Comparison of ENCODE assay signal across 10 cellular contexts in genomic region chr15:60358935-60359672, GRCh38. TPM values are rescaled to one million over a fixed set of nuclear protein-coding genes. Genes with fewer than 3 reads are reported as not detected.
DNase-seq lines count a peak whose midpoint lies in the region; ATAC-seq and TF ChIP-seq lines count a peak whose summit lies in the region.
"Had no signal": no experiment of that assay in that cellular context is flagged by ENCODE, and none has a peak within 500 bp of the region (broad histone marks: within the 10 kb centered on the region; RNA-seq: fewer than 3 reads in every experiment).

No MANE protein-coding gene starts in this region.

- no TSS peak for BruUV-seq in MCF 10A (replicated peaks; lab: Mats Ljungman, UMichigan)
- BruUV-seq in mammary epithelial cell (replicated peaks; lab: Mats Ljungman, UMichigan), result no TSS peak
- no TSS peak for BruUV-seq in OCI-LY7 (replicated peaks; lab: Mats Ljungman, UMichigan)

- H3K4me2 ChIP-seq in mammary epithelial cell (ENCODE audit: insufficient read depth, low read depth, low read length), result no peak overlapping the region
- no peak overlapping the region for H3K4me2 ChIP-seq in OCI-LY7 (ENCODE audit: low read length)

- ATAC-seq in natural killer cell treated with Interleukin-12 subunit alpha and Interleukin-12 subunit beta and Interleukin-15 and Interleukin-18, amount 100 ng/mL, for 72 hours, result no peak

- H3K4me1 ChIP-seq in mammary epithelial cell (ENCODE audit: insufficient read depth, low read length) (peaks cover 19% of the 10 kb centered on the region), adrenal gland (replicated peaks in 1 of 2) (peaks cover 10 to 35% of the 10 kb centered on the region in 2 donors), OCI-LY7 (ENCODE audit: insufficient read depth, low read length, poor library complexity, severe bottlenecking) (no peaks in the 10 kb centered on the region), ovary (ENCODE audit: insufficient read depth) (peaks cover 2% of the 10 kb centered on the region)

- no peaks in the 10 kb centered on the region for H3K9me3 Mint-ChIP-seq in MCF 10A (ENCODE audit: unreplicated experiment)
- no peaks in the 10 kb centered on the region for H3K9me3 Mint-ChIP-seq in natural killer cell treated with Interleukin-12 subunit alpha and Interleukin-12 subunit beta and Interleukin-15 and Interleukin-18, amount 100 ng/mL, for 72 hours
- H3K9me3 Mint-ChIP-seq: activated T-cell treated with anti-CD3 and anti-CD28 coated beads, Interleukin-2, amount 50 U/mL, for 4 hours had no signal

- peaks cover 59% of the 10 kb centered on the region for H4K20me1 ChIP-seq in mammary epithelial cell (ENCODE audit: insufficient read depth, low read length)
- no peaks in the 10 kb centered on the region for H4K20me1 ChIP-seq in OCI-LY7 (ENCODE audit: insufficient read depth, low read length)

- intact Hi-C loops in MCF 10A (cut with micrococcal nuclease) (loop anchor here (1.0 kb wide), 1 partner anchor 85 kb away; no protein-coding TSS in a partner anchor), mammary epithelial cell (cut with micrococcal nuclease) (loop anchor here (1.0 kb wide), 1 partner anchor 85 kb away; no protein-coding TSS in a partner anchor), adrenal gland (cut with DNase I) (no loop called here), OCI-LY7 (cut with micrococcal nuclease; ENCODE audit: unreplicated experiment) (loop anchor here (1.0 to 5.0 kb wide), 3 partner anchors 148 to 558 kb away; no protein-coding TSS in a partner anchor), ovary (cut with DNase I) (loop anchor here in 2 of 4 donors (10.0 kb wide), 1 partner anchor 86 kb away; no protein-coding TSS in a partner anchor)

- H3K27ac ChIP-seq in mammary epithelial cell (ENCODE audit: insufficient read depth, low read depth, low read length) (no peak overlapping the region), adrenal gland (peak overlapping the region in 4 of 5 donors; percentile 52 to 86 (median 58)), OCI-LY7 (ENCODE audit: low read depth, low read length, poor library complexity, severe bottlenecking) (no peak overlapping the region), ovary (no peak overlapping the region)
- H3K27ac ChIP-seq: SK-N-MC had no signal

- DNase-seq in MCF 10A (ENCODE audit: unreplicated experiment), result no peak
- DNase-seq in mammary epithelial cell, result no peak
- peak in 2 of 7 donors; percentile 57 to 58 for DNase-seq in adrenal gland
- DNase-seq in iris pigment epithelial cell (ENCODE audit: low read depth), result peak; percentile 91
- no peak for DNase-seq in OCI-LY7 (ENCODE audit: low spot score)
- no peak for DNase-seq in natural killer cell treated with Interleukin-12 subunit alpha and Interleukin-12 subunit beta and Interleukin-15 and Interleukin-18, amount 100 ng/mL, for 72 hours (ENCODE audit: low spot score)
- no peak for DNase-seq in ovary
- no peak for DNase-seq in midbrain (lab: John Stamatoyannopoulos, UW)

- in situ Hi-C loops in mammary epithelial cell (cut with MboI; ENCODE audit: low sequenced_read_pairs in 2 of 2), result loop anchor here in 1 of 2 donors (25.0 kb wide), 1 partner anchor 103 kb away; no protein-coding TSS in a partner anchor

- CTCF ChIA-PET in MCF 10A (lab: Yijun Ruan, JAX) (interaction anchor here (0.6 to 5.2 kb wide), 26 partner anchors 8 to 1139 kb away, joined by 3 to 38 read pairs (median 4); no protein-coding TSS in a partner anchor), mammary epithelial cell (lab: Charles Lee; ENCODE audit: low non-redundant PET) (no interaction called here), OCI-LY7 (lab: Charles Lee; ENCODE audit: unreplicated experiment) (interaction anchor here (0.5 to 0.7 kb wide), 2 partner anchors 159 to 162 kb away, joined by 3 read pairs; no protein-coding TSS in a partner anchor)

- H2AFZ ChIP-seq in mammary epithelial cell (ENCODE audit: low read depth, low read length) (no peak overlapping the region), OCI-LY7 (ENCODE audit: low read length) (no peak overlapping the region)

- no peaks in the 10 kb centered on the region for H3K9me3 ChIP-seq in mammary epithelial cell (replicated peaks; ENCODE audit: insufficient read depth, low read length)
- no peaks in the 10 kb centered on the region for H3K9me3 ChIP-seq in adrenal gland (replicated peaks in 1 of 3)
- no peaks in the 10 kb centered on the region for H3K9me3 ChIP-seq in OCI-LY7 (ENCODE audit: low read length)
- no peaks in the 10 kb centered on the region for H3K9me3 ChIP-seq in ovary

- TF ChIP-seq POLR2A in adrenal gland (IDR thresholded peaks at IDR 0.05) (no peak), ovary (IDR thresholded peaks at IDR 0.05) (no peak)

- 83% methylated on average over 10 of the region's 10 CpGs for WGBS in mammary epithelial cell (ENCODE audit: low coverage, missing lambda C conversion rate)
- 35 to 46% (median 42%) methylated on average over 10 of the region's 10 CpGs for WGBS in adrenal gland, 4 donors
- WGBS in ovary, 3 donors, result 57 to 61% (median 59%) methylated on average over 10 of the region's 10 CpGs

- H3K4me3 Mint-ChIP-seq in MCF 10A (ENCODE audit: unreplicated experiment), result no peak overlapping the region
- H3K4me3 Mint-ChIP-seq in natural killer cell treated with Interleukin-12 subunit alpha and Interleukin-12 subunit beta and Interleukin-15 and Interleukin-18, amount 100 ng/mL, for 72 hours, result no peak overlapping the region
- H3K4me3 Mint-ChIP-seq: activated T-cell treated with anti-CD3 and anti-CD28 coated beads, Interleukin-2, amount 50 U/mL, for 4 hours had no signal

- H3K9ac ChIP-seq in mammary epithelial cell (ENCODE audit: insufficient read depth, low read length), result no peak overlapping the region

- H3K4me3 ChIP-seq in mammary epithelial cell (replicated peaks in 1 of 3; ENCODE audit: insufficient read depth in 1 of 3, low read depth in 2 of 3, low read length in 3 of 3) (no peak overlapping the region), adrenal gland (no peak overlapping the region), OCI-LY7 (ENCODE audit: low read depth, low read length, poor library complexity, severe bottlenecking) (no peak overlapping the region), ovary (no peak overlapping the region)
- H3K4me3 ChIP-seq: SK-N-MC had no signal

- TF ChIP-seq EP300 in ovary (IDR thresholded peaks at IDR 0.05), result no peak

- H3K36me3 Mint-ChIP-seq in MCF 10A (ENCODE audit: insufficient read depth, unreplicated experiment), result peaks cover 100% of the 10 kb centered on the region
- peaks cover 14% of the 10 kb centered on the region for H3K36me3 Mint-ChIP-seq in natural killer cell treated with Interleukin-12 subunit alpha and Interleukin-12 subunit beta and Interleukin-15 and Interleukin-18, amount 100 ng/mL, for 72 hours

- H3K9me2 ChIP-seq in OCI-LY7 (ENCODE audit: insufficient read depth, low read length), result no peaks in the 10 kb centered on the region

- H3K27ac Mint-ChIP-seq in MCF 10A (ENCODE audit: low read depth, unreplicated experiment), result peak overlapping the region; percentile 37
- no peak overlapping the region for H3K27ac Mint-ChIP-seq in natural killer cell treated with Interleukin-12 subunit alpha and Interleukin-12 subunit beta and Interleukin-15 and Interleukin-18, amount 100 ng/mL, for 72 hours

- H3K79me2 ChIP-seq in mammary epithelial cell (ENCODE audit: insufficient read depth, low read length) (peaks cover 88% of the 10 kb centered on the region), OCI-LY7 (ENCODE audit: insufficient read depth, low read depth, low read length) (no peaks in the 10 kb centered on the region)

- no peaks in the 10 kb centered on the region for H3K27me3 Mint-ChIP-seq in MCF 10A (ENCODE audit: insufficient read depth, unreplicated experiment)
- H3K27me3 Mint-ChIP-seq in natural killer cell treated with Interleukin-12 subunit alpha and Interleukin-12 subunit beta and Interleukin-15 and Interleukin-18, amount 100 ng/mL, for 72 hours, result no peaks in the 10 kb centered on the region

- H3K27me3 ChIP-seq in mammary epithelial cell (ENCODE audit: insufficient read depth, low read length) (no peaks in the 10 kb centered on the region), adrenal gland (no peaks in the 10 kb centered on the region), ovary (no peaks in the 10 kb centered on the region)

- TF ChIP-seq CTCF in MCF 10A (IDR thresholded peaks at IDR 0.05; ENCODE audit: unreplicated experiment), result no peak
- no peak for TF ChIP-seq CTCF in mammary epithelial cell (conservative IDR thresholded peaks at IDR 0.05 in 1 of 2, IDR thresholded peaks at IDR 0.05 in 1 of 2; ENCODE audit: extremely low read depth in 1 of 2, insufficient read depth in 1 of 2, low read depth in 1 of 2, low read length in 2 of 2)
- TF ChIP-seq CTCF in adrenal gland (IDR thresholded peaks at IDR 0.05), result no peak
- TF ChIP-seq CTCF in OCI-LY7 (conservative IDR thresholded peaks at IDR 0.05; ENCODE audit: low read length), result no peak
- TF ChIP-seq CTCF in ovary (IDR thresholded peaks at IDR 0.05), result no peak

- H3K36me3 ChIP-seq in mammary epithelial cell (ENCODE audit: insufficient read depth, low read length) (peaks cover 86% of the 10 kb centered on the region), adrenal gland (replicated peaks in 1 of 2) (peaks cover 0 to 72% of the 10 kb centered on the region in 2 donors), OCI-LY7 (ENCODE audit: insufficient read depth, low read length) (no peaks in the 10 kb centered on the region), ovary (no peaks in the 10 kb centered on the region)

- POLR2A ChIA-PET in MCF 10A (lab: Yijun Ruan, JAX) (interaction anchor here (0.7 to 7.9 kb wide), 9 partner anchors 8 to 163 kb away, joined by 3 to 165 read pairs (median 5); partner anchors contain the start of gene ANXA2), OCI-LY7 (lab: Charles Lee) (no interaction called here)

- peaks cover 49% of the 10 kb centered on the region for H3K4me1 Mint-ChIP-seq in MCF 10A (ENCODE audit: insufficient read depth, unreplicated experiment)
- H3K4me1 Mint-ChIP-seq in natural killer cell treated with Interleukin-12 subunit alpha and Interleukin-12 subunit beta and Interleukin-15 and Interleukin-18, amount 100 ng/mL, for 72 hours (ENCODE audit: low read depth in 2 of 2), result peaks cover 9 to 25% of the 10 kb centered on the region in 2 donors

- dilution Hi-C loops in mammary epithelial cell (cut with HindIII; ENCODE audit: low sequenced_read_pairs), result no loop called here

RNA-seq across cellular contexts. Expression of gene ANXA2, which starts 38.7 kb away (rescaled TPM):
- 3,317 and 3,451 TPM in 2 replicates for total RNA-seq in MCF 10A (2022)
- 1,000 to 10,000 TPM; 5,384 to 5,597 TPM for total RNA-seq in mammary epithelial cell
- polyA plus RNA-seq in mammary epithelial cell, result 10,424 TPM
- 5,891 TPM for polyA minus RNA-seq in mammary epithelial cell
- 100 to 1,000 TPM; 335 to 733 (median 482) TPM for total RNA-seq in adrenal gland
- polyA plus RNA-seq in adrenal gland, result 1,000 to 10,000 TPM in 1 of 3 donors, 100 to 1,000 TPM in 2; 314 to 1,002 (median 476) TPM
- 26.5 and 40.1 TPM in 2 replicates for total RNA-seq in OCI-LY7 (2014; rRNA removed; shearing (Covaris generic))
- total RNA-seq in OCI-LY7 (2022), result 29.8 and 43.4 TPM in 2 replicates
- total RNA-seq in natural killer cell treated with Interleukin-12 subunit alpha and Interleukin-12 subunit beta and Interleukin-15 and Interleukin-18, amount 100 ng/mL, for 72 hours, result 100 to 1,000 TPM in 1 of 2 donors, 10 to 100 TPM in 1; 95.1 to 137 TPM
- total RNA-seq in ovary, result 100 to 1,000 TPM; 118 to 436 (median 237) TPM
- polyA plus RNA-seq in ovary, result 100 to 1,000 TPM; 219 to 910 TPM

Comparison
In these comparisons a context has a peak if more than half of its experiments do, and no peak if none do; other contexts are left out.
1. H3K27ac ChIP-seq: peak in adrenal gland (4 of 5); none in mammary epithelial cell (single experiment), OCI-LY7 (single experiment) and ovary (0 of 2).
2. intact Hi-C loops: an anchor here in MCF 10A (1.0 kb wide), mammary epithelial cell (1.0 kb wide) and OCI-LY7 (1.0 to 5.0 kb wide); none called in adrenal gland.